22 cellular contexts compared by ENCODE assay signal in genomic region chr6:110809792-110810191, GRCh38.
"Had no signal": no experiment of that assay in that cellular context is flagged by ENCODE, and none has a peak within 500 bp of the region (broad histone marks: within the 10 kb centered on the region; RNA-seq: fewer than 3 reads in every experiment).

No MANE protein-coding gene starts in this region.

- H3K4me1 ChIP-seq: prostate gland had no signal

- DNase-seq: effector memory CD4-positive, alpha-beta T cell; gastrocnemius medialis; heart right ventricle; hypothalamus; kidney glomerular epithelial cell; mammary epithelial cell; occipital lobe; pancreas; spleen; stimulated activated CD4-positive, alpha-beta T cell treated with anti-CD3 and anti-CD28 coated beads, Interleukin-15, amount 100 ng/mL, for 24 hours; stimulated activated CD4-positive, alpha-beta T cell treated with anti-CD3 and anti-CD28 coated beads, Interleukin-1b, Interleukin-23, amount 100 ng/mL, for 48 hours; stimulated activated CD4-positive, alpha-beta T cell treated with anti-CD3 and anti-CD28 coated beads, Interleukin-4, amount 100 ng/mL, for 24 hours; stimulated activated naive CD4-positive, alpha-beta T cell; stomach; substantia nigra; transverse colon had no signal

- H3K4me3 ChIP-seq: gastrocnemius medialis, heart right ventricle, pancreas, prostate gland, spleen, stomach, thoracic aorta, transverse colon had no signal

- H3K9me3 Mint-ChIP-seq: natural killer cell treated with Interleukin-12 subunit alpha and Interleukin-12 subunit beta and Interleukin-15 and Interleukin-18, amount 100 ng/mL, for 72 hours had no signal

- H3K36me3 Mint-ChIP-seq: natural killer cell treated with Interleukin-12 subunit alpha and Interleukin-12 subunit beta and Interleukin-15 and Interleukin-18, amount 100 ng/mL, for 72 hours had no signal

- H3K36me3 ChIP-seq: gastrocnemius medialis, heart right ventricle, pancreas, prostate gland, spleen, stomach, thoracic aorta, transverse colon had no signal

- H3K27ac ChIP-seq: gastrocnemius medialis, heart right ventricle, pancreas, prostate gland, stomach, thoracic aorta, transverse colon had no signal

- H3K4me3 Mint-ChIP-seq: mesothelial cell of epicardium; natural killer cell treated with Interleukin-12 subunit alpha and Interleukin-12 subunit beta and Interleukin-15 and Interleukin-18, amount 100 ng/mL, for 72 hours had no signal

- H3K27me3 Mint-ChIP-seq: natural killer cell treated with Interleukin-12 subunit alpha and Interleukin-12 subunit beta and Interleukin-15 and Interleukin-18, amount 100 ng/mL, for 72 hours had no signal

- H3K27me3 ChIP-seq: gastrocnemius medialis, heart right ventricle, pancreas, spleen, stomach, transverse colon had no signal

- H3K9me3 ChIP-seq: gastrocnemius medialis, heart right ventricle, pancreas, prostate gland, spleen, stomach, thoracic aorta, transverse colon had no signal

- ATAC-seq: esophagus mucosa; gastrocnemius medialis; heart right ventricle; natural killer cell treated with Interleukin-12 subunit alpha and Interleukin-12 subunit beta and Interleukin-15 and Interleukin-18, amount 100 ng/mL, for 72 hours; pancreas; sciatic nerve had no signal

- H3K27ac Mint-ChIP-seq: mesothelial cell of epicardium; natural killer cell treated with Interleukin-12 subunit alpha and Interleukin-12 subunit beta and Interleukin-15 and Interleukin-18, amount 100 ng/mL, for 72 hours had no signal
